9 cellular contexts compared by ENCODE assay signal in the genomic region with DNA sequence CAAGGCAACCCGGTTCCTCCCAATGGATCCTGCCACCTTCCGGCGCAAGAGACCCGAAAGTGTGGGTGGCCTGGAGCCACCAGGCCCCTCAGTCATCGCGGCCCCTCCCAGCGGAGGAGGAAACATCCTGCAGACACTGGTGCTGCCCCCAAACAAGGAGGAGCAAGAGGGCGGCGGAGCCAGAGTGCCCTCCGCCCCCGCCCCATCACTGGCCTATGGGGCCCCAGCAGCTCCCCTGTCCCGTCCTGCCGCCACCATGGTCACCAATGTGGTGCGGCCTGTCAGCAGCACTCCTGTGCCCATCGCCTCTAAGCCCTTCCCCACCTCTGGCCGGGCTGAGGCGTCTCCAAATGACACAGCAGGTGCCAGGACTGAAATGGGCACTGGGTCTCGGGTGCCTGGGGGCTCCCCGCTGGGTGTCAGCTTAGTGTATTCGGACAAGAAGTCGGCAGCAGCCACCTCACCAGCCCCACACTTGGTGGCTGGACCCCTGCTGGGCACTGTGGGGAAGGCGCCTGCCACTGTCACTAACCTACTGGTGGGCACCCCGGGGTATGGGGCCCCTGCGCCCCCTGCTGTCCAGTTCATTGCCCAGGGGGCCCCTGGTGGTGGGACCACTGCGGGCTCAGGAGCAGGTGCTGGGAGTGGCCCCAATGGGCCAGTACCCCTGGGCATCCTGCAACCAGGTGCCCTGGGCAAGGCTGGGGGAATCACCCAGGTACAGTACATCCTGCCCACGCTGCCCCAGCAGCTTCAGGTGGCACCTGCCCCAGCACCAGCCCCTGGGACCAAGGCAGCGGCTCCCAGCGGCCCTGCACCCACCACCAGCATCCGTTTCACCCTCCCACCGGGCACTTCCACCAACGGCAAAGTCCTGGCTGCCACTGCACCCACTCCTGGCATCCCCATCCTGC. TPM values are rescaled to one million over a fixed set of nuclear protein-coding genes. Genes with fewer than 3 reads are reported as not detected.
A peak's percentile ranks its signal among the peaks of the same experiment; 100 is the strongest.
DNase-seq lines count a peak whose midpoint lies in the region; TF ChIP-seq lines count a peak whose summit lies in the region.
"Had no signal": no experiment of that assay in that cellular context is flagged by ENCODE, and none has a peak within 500 bp of the region (broad histone marks: within the 10 kb centered on the region; RNA-seq: fewer than 3 reads in every experiment).

No MANE protein-coding gene starts in this region.

- H3K36me3 ChIP-seq in liver (ENCODE audit: control insufficient read depth in 4 of 4, insufficient read depth in 3 of 4, low read depth in 1 of 4, low read length in 3 of 4): peaks cover 28 to 80% (median 44%) of the 10 kb centered on the region in 4 donors

- 92% methylated on average over 31 of the region's 31 CpGs for WGBS in liver

- no peaks in the 10 kb centered on the region for H3K27me3 Mint-ChIP-seq in activated naive CD8-positive, alpha-beta T cell treated with anti-CD3 and anti-CD28 coated beads for 36 hours

- H3K4me3 Mint-ChIP-seq in activated naive CD8-positive, alpha-beta T cell treated with anti-CD3 and anti-CD28 coated beads for 36 hours: no peak overlapping the region

- H3K36me3 Mint-ChIP-seq in activated naive CD8-positive, alpha-beta T cell treated with anti-CD3 and anti-CD28 coated beads for 36 hours: peaks cover 9% of the 10 kb centered on the region

- DNase-seq in GM12864 (ENCODE audit: low read depth) (no peak), RKO (ENCODE audit: low spot score) (peak; percentile 49), NCI-H1092 treated with DMSO at 0.1 percent for 48 hours (lab: John Stamatoyannopoulos, UW) (no peak), SKM-1 treated with dmso at 0.1 percent for 144 hours (lab: John Stamatoyannopoulos, UW; ENCODE audit: unreplicated experiment) (no peak), NCI-H2107 (lab: John Stamatoyannopoulos, UW) (no peak), pons (ENCODE audit: low spot score) (no peak)
- DNase-seq in activated naive CD8-positive, alpha-beta T cell treated with anti-CD3 and anti-CD28 coated beads for 36 hours: peak; percentile 68

- H3K4me3 ChIP-seq in GM12864 (ENCODE audit: low read depth, low read length): no peak overlapping the region
- no peak overlapping the region for H3K4me3 ChIP-seq in liver (ENCODE audit: low read depth in 1 of 3, low read length in 3 of 3)

- TF ChIP-seq CTCF in GM12864 (IDR thresholded peaks at IDR 0.05; ENCODE audit: low read depth, low read length, missing control alignments) (peak; percentile 67), liver (IDR thresholded peaks at IDR 0.05; ENCODE audit: low read depth, low read length, missing input control) (peak; percentile 25)

- no peaks in the 10 kb centered on the region for H3K9me3 ChIP-seq in liver (ENCODE audit: control insufficient read depth in 4 of 4, low read length in 3 of 4)

- H3K9me3 Mint-ChIP-seq in activated naive CD8-positive, alpha-beta T cell treated with anti-CD3 and anti-CD28 coated beads for 36 hours: no peaks in the 10 kb centered on the region

- peaks cover 6% of the 10 kb centered on the region for H3K4me1 Mint-ChIP-seq in activated naive CD8-positive, alpha-beta T cell treated with anti-CD3 and anti-CD28 coated beads for 36 hours

- H3K27ac ChIP-seq in liver (ENCODE audit: low read depth in 1 of 2, low read length in 2 of 2): no peak overlapping the region

- no peaks in the 10 kb centered on the region for H3K27me3 ChIP-seq in liver (ENCODE audit: control insufficient read depth in 4 of 4, insufficient read depth in 4 of 4, low read length in 3 of 4)

- H3K27ac Mint-ChIP-seq in activated naive CD8-positive, alpha-beta T cell treated with anti-CD3 and anti-CD28 coated beads for 36 hours: no peak overlapping the region

- H3K9ac ChIP-seq in liver (ENCODE audit: low read depth in 1 of 2, low read length in 2 of 2): no peak overlapping the region

- TF ChIP-seq RAD21 in liver (IDR thresholded peaks at IDR 0.05): peak in 1 of 2 donors; percentile 44

- peaks cover 2 to 6% (median 5%) of the 10 kb centered on the region in 4 donors for H3K4me1 ChIP-seq in liver (ENCODE audit: control insufficient read depth in 4 of 4, insufficient read depth in 4 of 4, low read length in 3 of 4)

TF ChIP-seq in liver, 16 proteins besides CTCF, POLR2A, EP300 and RAD21:
- TF ChIP-seq HNF4G (IDR thresholded peaks at IDR 0.05) (no peak), RXRA (IDR thresholded peaks at IDR 0.05) (no peak), SP1 (IDR thresholded peaks at IDR 0.05) (no peak), FOXA1 (IDR thresholded peaks at IDR 0.05) (no peak), TAF1 (conservative IDR thresholded peaks at IDR 0.05) (no peak), GABPA (IDR thresholded peaks at IDR 0.05 in 1 of 2, conservative IDR thresholded peaks at IDR 0.05 in 1 of 2) (no peak), EGR1 (IDR thresholded peaks at IDR 0.05; ENCODE audit: low read depth in 2 of 2) (no peak), YY1 (IDR thresholded peaks at IDR 0.05) (no peak), HNF4A (conservative IDR thresholded peaks at IDR 0.05) (no peak), FOXA2 (IDR thresholded peaks at IDR 0.05) (no peak)
- TF ChIP-seq, protein P1, sequence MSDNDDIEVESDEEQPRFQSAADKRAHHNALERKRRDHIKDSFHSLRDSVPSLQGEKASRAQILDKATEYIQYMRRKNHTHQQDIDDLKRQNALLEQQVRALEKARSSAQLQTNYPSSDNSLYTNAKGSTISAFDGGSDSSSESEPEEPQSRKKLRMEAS (IDR thresholded peaks at IDR 0.05): no peak
- TF ChIP-seq, protein P2, sequence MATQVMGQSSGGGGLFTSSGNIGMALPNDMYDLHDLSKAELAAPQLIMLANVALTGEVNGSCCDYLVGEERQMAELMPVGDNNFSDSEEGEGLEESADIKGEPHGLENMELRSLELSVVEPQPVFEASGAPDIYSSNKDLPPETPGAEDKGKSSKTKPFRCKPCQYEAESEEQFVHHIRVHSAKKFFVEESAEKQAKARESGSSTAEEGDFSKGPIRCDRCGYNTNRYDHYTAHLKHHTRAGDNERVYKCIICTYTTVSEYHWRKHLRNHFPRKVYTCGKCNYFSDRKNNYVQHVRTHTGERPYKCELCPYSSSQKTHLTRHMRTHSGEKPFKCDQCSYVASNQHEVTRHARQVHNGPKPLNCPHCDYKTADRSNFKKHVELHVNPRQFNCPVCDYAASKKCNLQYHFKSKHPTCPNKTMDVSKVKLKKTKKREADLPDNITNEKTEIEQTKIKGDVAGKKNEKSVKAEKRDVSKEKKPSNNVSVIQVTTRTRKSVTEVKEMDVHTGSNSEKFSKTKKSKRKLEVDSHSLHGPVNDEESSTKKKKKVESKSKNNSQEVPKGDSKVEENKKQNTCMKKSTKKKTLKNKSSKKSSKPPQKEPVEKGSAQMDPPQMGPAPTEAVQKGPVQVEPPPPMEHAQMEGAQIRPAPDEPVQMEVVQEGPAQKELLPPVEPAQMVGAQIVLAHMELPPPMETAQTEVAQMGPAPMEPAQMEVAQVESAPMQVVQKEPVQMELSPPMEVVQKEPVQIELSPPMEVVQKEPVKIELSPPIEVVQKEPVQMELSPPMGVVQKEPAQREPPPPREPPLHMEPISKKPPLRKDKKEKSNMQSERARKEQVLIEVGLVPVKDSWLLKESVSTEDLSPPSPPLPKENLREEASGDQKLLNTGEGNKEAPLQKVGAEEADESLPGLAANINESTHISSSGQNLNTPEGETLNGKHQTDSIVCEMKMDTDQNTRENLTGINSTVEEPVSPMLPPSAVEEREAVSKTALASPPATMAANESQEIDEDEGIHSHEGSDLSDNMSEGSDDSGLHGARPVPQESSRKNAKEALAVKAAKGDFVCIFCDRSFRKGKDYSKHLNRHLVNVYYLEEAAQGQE (IDR thresholded peaks at IDR 0.05): no peak

RNA-seq across cellular contexts. Expression of a gene that starts 11.2 kb away (rescaled TPM):
- under 1 TPM; 0.52 to 0.92 TPM for total RNA-seq in activated naive CD8-positive, alpha-beta T cell treated with anti-CD3 and anti-CD28 coated beads for 36 hours
- total RNA-seq in liver: under 1 TPM in 1 of 2 donors, not detected in 1; 0.42 TPM
- polyA plus RNA-seq in liver: under 1 TPM; 0.27 to 0.43 TPM
- total RNA-seq: skeletal muscle tissue had no signal

RNA-seq across cellular contexts. Expression of a gene that starts 11.6 kb away (rescaled TPM):
- total RNA-seq in activated naive CD8-positive, alpha-beta T cell treated with anti-CD3 and anti-CD28 coated beads for 36 hours: 10 to 100 TPM; 38.1 to 38.4 TPM
- 10 to 100 TPM in 1 of 2 donors, 1 to 10 TPM in 1; 2.7 to 35.8 TPM for total RNA-seq in liver
- polyA plus RNA-seq in liver: 1 to 10 TPM; 6.4 to 6.7 TPM

RNA-seq across cellular contexts. Expression of a gene that starts 21.7 kb away (rescaled TPM):
- 10 to 100 TPM; 43.8 to 50.4 TPM for total RNA-seq in activated naive CD8-positive, alpha-beta T cell treated with anti-CD3 and anti-CD28 coated beads for 36 hours
- 10 to 100 TPM; 14.1 to 21.3 TPM for total RNA-seq in liver
- 10 to 100 TPM in 1 of 2 donors, 1 to 10 TPM in 1; 5.6 to 20.4 TPM for polyA plus RNA-seq in liver

RNA-seq across cellular contexts. Expression of a gene that starts 22.3 kb away (rescaled TPM):
- total RNA-seq in activated naive CD8-positive, alpha-beta T cell treated with anti-CD3 and anti-CD28 coated beads for 36 hours: 1 to 10 TPM; 1.1 to 3.2 TPM
- total RNA-seq in liver: under 1 TPM in 1 of 2 donors, not detected in 1; 0.08 TPM
- polyA plus RNA-seq in liver: under 1 TPM in 1 of 2 donors, not detected in 1; 0.02 TPM

RNA-seq across cellular contexts. Expression of a gene that starts 34.7 kb away (rescaled TPM):
- total RNA-seq in activated naive CD8-positive, alpha-beta T cell treated with anti-CD3 and anti-CD28 coated beads for 36 hours: 1 to 10 TPM; 6.8 to 7.6 TPM
- total RNA-seq in liver: 10 to 100 TPM; 12.1 to 13.7 TPM
- 1 to 10 TPM; 1.2 to 6.7 TPM for polyA plus RNA-seq in liver

Comparison
In these comparisons a context has a peak if more than half of its experiments do, and no peak if none do; other contexts are left out.
1. DNase-seq: peak in RKO (single experiment) and activated naive CD8-positive, alpha-beta T cell treated with anti-CD3 and anti-CD28 coated beads for 36 hours (single experiment); none in GM12864 (single experiment), NCI-H1092 treated with DMSO at 0.1 percent for 48 hours (single experiment), SKM-1 treated with dmso at 0.1 percent for 144 hours (single experiment), NCI-H2107 (single experiment) and pons (single experiment).